Comparison of ENCODE assay signal across 20 cellular contexts in genomic region chrX:135454816-135455215, GRCh38. TPM values are rescaled to one million over a fixed set of nuclear protein-coding genes. Genes with fewer than 3 reads are reported as not detected.
"Had no signal": no experiment of that assay in that cellular context is flagged by ENCODE, and none has a peak within 500 bp of the region (broad histone marks: within the 10 kb centered on the region; RNA-seq: fewer than 3 reads in every experiment).

No MANE protein-coding gene starts in this region.

- H3K9ac ChIP-seq: neural progenitor cell had no signal

- H3K4me3 ChIP-seq: colonic mucosa, gastrocnemius medialis, neural progenitor cell, ovary, right atrium auricular region, tibial artery, upper lobe of left lung, vagina had no signal

- H3K9me3 ChIP-seq: colonic mucosa, ovary had no signal

- H3K4me1 ChIP-seq: colonic mucosa, gastrocnemius medialis, neural progenitor cell, right atrium auricular region, tibial artery, upper lobe of left lung, vagina had no signal

- H3K4me3 Mint-ChIP-seq: endodermal cell; natural killer cell; neural progenitor cell; stimulated activated memory B cell treated with anti-CD40 and anti-IgM and Interleukin-4, amounts not matched to agents 10 μg/mL and 1 μg/mL and 100 μg/mL, for 72 hours; stimulated activated naive CD8-positive, alpha-beta T cell treated with anti-CD3 and anti-CD28 coated beads, Interleukin-15, Interleukin-2, amounts not matched to agents 100 ng/mL and 50 ng/mL, for 24 hours had no signal

- H3K27me3 ChIP-seq: colonic mucosa, neural progenitor cell, ovary, right atrium auricular region, tibial artery, upper lobe of left lung, vagina had no signal

- H3K27ac ChIP-seq: colonic mucosa, gastrocnemius medialis, neural progenitor cell, ovary, right atrium auricular region, tibial artery, vagina had no signal

- DNase-seq: colonic mucosa; effector CD4-positive, alpha-beta T cell; endodermal cell; gastrocnemius medialis; glutamatergic neuron; kidney glomerular epithelial cell; mammary epithelial cell; natural killer cell; nucleus accumbens; ovary; stimulated activated CD4-positive, alpha-beta T cell treated with anti-CD3 and anti-CD28 coated beads, Interleukin-4, amount 100 ng/mL, for 24 hours; tibial artery; upper lobe of left lung had no signal

- H3K4me1 Mint-ChIP-seq: natural killer cell; neural progenitor cell; stimulated activated memory B cell treated with anti-CD40 and anti-IgM and Interleukin-4, amounts not matched to agents 10 μg/mL and 1 μg/mL and 100 μg/mL, for 72 hours had no signal

- H3K27ac Mint-ChIP-seq: endodermal cell; natural killer cell; neural progenitor cell; stimulated activated memory B cell treated with anti-CD40 and anti-IgM and Interleukin-4, amounts not matched to agents 10 μg/mL and 1 μg/mL and 100 μg/mL, for 72 hours; stimulated activated naive CD8-positive, alpha-beta T cell treated with anti-CD3 and anti-CD28 coated beads, Interleukin-15, Interleukin-2, amounts not matched to agents 100 ng/mL and 50 ng/mL, for 24 hours had no signal

- H3K36me3 Mint-ChIP-seq: natural killer cell; neural progenitor cell; stimulated activated memory B cell treated with anti-CD40 and anti-IgM and Interleukin-4, amounts not matched to agents 10 μg/mL and 1 μg/mL and 100 μg/mL, for 72 hours had no signal

- H3K36me3 ChIP-seq: colonic mucosa, gastrocnemius medialis, neural progenitor cell, ovary, right atrium auricular region, tibial artery, upper lobe of left lung, vagina had no signal

- H3K9me3 Mint-ChIP-seq: natural killer cell had no signal

- ATAC-seq: esophagus mucosa; gastrocnemius medialis; natural killer cell; stimulated activated memory B cell treated with anti-CD40 and anti-IgM and Interleukin-4, amounts not matched to agents 10 μg/mL and 1 μg/mL and 100 μg/mL, for 72 hours had no signal

RNA-seq across cellular contexts. Expression of gene SMIM10L2A, which starts 33.1 kb away (rescaled TPM):
- total RNA-seq: fibroblast of villous mesenchyme had no signal
